Comparison of ENCODE assay signal across 10 cellular contexts in genomic region chr1:60425528-60425927, GRCh38.
DNase-seq lines count a peak whose midpoint lies in the region; ATAC-seq and TF ChIP-seq lines count a peak whose summit lies in the region.
"Had no signal": no experiment of that assay in that cellular context is flagged by ENCODE, and none has a peak within 500 bp of the region (broad histone marks: within the 10 kb centered on the region; RNA-seq: fewer than 3 reads in every experiment).

No MANE protein-coding gene starts in this region.

- TF ChIP-seq CTCF in GM12864 (IDR thresholded peaks at IDR 0.05; ENCODE audit: low read depth, low read length, missing control alignments) (peak; percentile 62), VCaP (conservative IDR thresholded peaks at IDR 0.05) (peak; percentile 62), upper lobe of left lung (IDR thresholded peaks at IDR 0.05) (no peak), testis (IDR thresholded peaks at IDR 0.05) (no peak)

- 63 to 88% methylated on average over 1 of the region's 1 CpG for WGBS in upper lobe of left lung, 2 donors
- 68 to 89% methylated on average over 1 of the region's 1 CpG for WGBS in testis, 2 donors

- ATAC-seq in HG03565 (IDR thresholded peaks at IDR 0.05; ENCODE audit: unreplicated experiment) (peak; percentile 56), upper lobe of left lung (ENCODE audit: low FRiP score in 2 of 2) (no peak)

- H3K27me3 ChIP-seq in upper lobe of left lung, result no peaks in the 10 kb centered on the region
- H3K27me3 ChIP-seq in testis, result no peaks in the 10 kb centered on the region

- intact Hi-C loops in testis (cut with DNase I; ENCODE audit: low total_unique reads), result no loop called here

- no peaks in the 10 kb centered on the region for H3K36me3 ChIP-seq in upper lobe of left lung
- no peaks in the 10 kb centered on the region for H3K36me3 ChIP-seq in testis (ENCODE audit: low read depth, missing control alignments)

- no peak for DNase-seq in GM12864 (ENCODE audit: low read depth)
- peak; percentile 6 for DNase-seq in medulla oblongata (ENCODE audit: extremely low spot score)
- DNase-seq in upper lobe of left lung, result no peak
- no peak for DNase-seq in CD1c-positive myeloid dendritic cell (ENCODE audit: extremely low spot score)
- DNase-seq in testis, result no peak
- no peak for DNase-seq in activated CD4-positive, alpha-beta T cell treated with anti-CD3 and anti-CD28 coated beads, Interleukin-2, amount 50 U/mL, for 1 hour
- DNase-seq: activated effector memory CD4-positive, alpha-beta T cell treated with anti-CD3 and anti-CD28 coated beads, Interleukin-2, amount 50 U/mL, for 16 hours; NCI-H774 had no signal

- H3K27ac ChIP-seq in VCaP, result no peak overlapping the region
- H3K27ac ChIP-seq in upper lobe of left lung, result no peak overlapping the region
- no peak overlapping the region for H3K27ac ChIP-seq in testis

- no peak for TF ChIP-seq EP300 in upper lobe of left lung (IDR thresholded peaks at IDR 0.05)

- no peak overlapping the region for H3K4me3 ChIP-seq in GM12864 (ENCODE audit: low read depth, low read length)
- H3K4me3 ChIP-seq in upper lobe of left lung, result no peak overlapping the region
- H3K4me3 ChIP-seq in testis, result no peak overlapping the region

- no peaks in the 10 kb centered on the region for H3K4me1 ChIP-seq in upper lobe of left lung
- no peaks in the 10 kb centered on the region for H3K4me1 ChIP-seq in testis

- no peaks in the 10 kb centered on the region for H3K9me3 ChIP-seq in upper lobe of left lung
- H3K9me3 ChIP-seq in testis, result no peaks in the 10 kb centered on the region

- TF ChIP-seq POLR2A in upper lobe of left lung (IDR thresholded peaks at IDR 0.05) (no peak), testis (IDR thresholded peaks at IDR 0.05) (no peak)

Comparison
In these comparisons a context has a peak if more than half of its experiments do, and no peak if none do; other contexts are left out.
1. CTCF ChIP-seq: peak in GM12864 (single experiment) and VCaP (single experiment); none in upper lobe of left lung (0 of 6) and testis (0 of 3).